Comparison of ENCODE assay signal across 14 cellular contexts in the genomic region with DNA sequence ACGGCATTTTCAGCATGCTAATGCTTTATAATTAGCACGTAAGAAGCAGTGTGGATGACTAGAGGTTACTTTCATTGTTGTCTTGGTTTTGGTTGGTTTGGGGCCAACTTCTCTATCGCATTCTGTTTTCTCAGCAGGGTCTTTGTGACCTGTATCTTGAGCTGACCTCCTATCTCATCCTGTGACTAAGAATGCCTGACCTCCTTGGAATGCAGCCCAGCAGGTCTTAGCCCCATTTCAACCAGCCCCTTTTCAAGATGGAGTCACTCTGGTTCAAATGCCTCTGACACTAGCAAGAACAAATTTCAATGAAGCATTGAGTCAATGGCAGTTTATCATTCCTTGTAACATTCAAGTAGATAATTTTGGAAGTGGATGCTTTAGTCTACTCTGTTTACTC.
A peak's percentile ranks its signal among the peaks of the same experiment; 100 is the strongest.
DNase-seq lines count a peak whose midpoint lies in the region; ATAC-seq and TF ChIP-seq lines count a peak whose summit lies in the region.
"Had no signal": no experiment of that assay in that cellular context is flagged by ENCODE, and none has a peak within 500 bp of the region (broad histone marks: within the 10 kb centered on the region; RNA-seq: fewer than 3 reads in every experiment).

No MANE protein-coding gene starts in this region.

- no peak overlapping the region for H3K9ac ChIP-seq in BLaER1 treated with 17β-estradiol and CSF1 and Interleukin-3, amounts not matched to agents 10 nM and 100 nM
- no peak overlapping the region for H3K9ac ChIP-seq in trophoblast cell (ENCODE audit: low read length)
- H3K9ac ChIP-seq: GM23248 had no signal

- H3K9me3 ChIP-seq in BLaER1 treated with 17β-estradiol and CSF1 and Interleukin-3, amounts not matched to agents 10 nM and 100 nM (replicated peaks in 1 of 11), result no peaks in the 10 kb centered on the region
- H3K9me3 ChIP-seq in trophoblast cell (ENCODE audit: insufficient read depth, low read depth, low read length), result no peaks in the 10 kb centered on the region
- H3K9me3 ChIP-seq in gastroesophageal sphincter, result no peaks in the 10 kb centered on the region
- H3K9me3 ChIP-seq: BE2C, Caco-2 had no signal

- peaks cover 42% of the 10 kb centered on the region for H3K4me1 Mint-ChIP-seq in WTC11
- no peaks in the 10 kb centered on the region for H3K4me1 Mint-ChIP-seq in activated CD8-positive, alpha-beta memory T cell treated with anti-CD3 and anti-CD28 coated beads, Interleukin-2, amount 10 ng/mL, durations not matched to agents 7 days and 5 days
- H3K4me1 Mint-ChIP-seq: CD8-positive, alpha-beta memory T cell had no signal

- TF ChIP-seq EP300 in gastroesophageal sphincter (IDR thresholded peaks at IDR 0.05), result no peak

- H3K14ac ChIP-seq in trophoblast cell (ENCODE audit: low read length), result no peak overlapping the region

- TF ChIP-seq POLR2A in gastroesophageal sphincter (IDR thresholded peaks at IDR 0.05), result no peak

- H2BK120ac ChIP-seq in trophoblast cell (ENCODE audit: insufficient read depth, low read length, poor library complexity), result no peak overlapping the region

- no peaks in the 10 kb centered on the region for H3K79me2 ChIP-seq in trophoblast cell (ENCODE audit: control insufficient read depth, insufficient read depth, low read length, poor library complexity)

- H3K27ac ChIP-seq in BLaER1 treated with 17β-estradiol and CSF1 and Interleukin-3, amounts not matched to agents 10 nM and 100 nM, result no peak overlapping the region
- H3K27ac ChIP-seq in trophoblast cell (ENCODE audit: low read depth, low read length) (no peak overlapping the region), gastroesophageal sphincter (no peak overlapping the region)
- H3K27ac ChIP-seq: GM23248 had no signal

- H3K79me1 ChIP-seq in trophoblast cell (ENCODE audit: low read length), result no peaks in the 10 kb centered on the region

- no peak overlapping the region for H3K27ac Mint-ChIP-seq in WTC11
- no peak overlapping the region for H3K27ac Mint-ChIP-seq in activated CD8-positive, alpha-beta memory T cell treated with anti-CD3 and anti-CD28 coated beads, Interleukin-2, amount 10 ng/mL, durations not matched to agents 7 days and 5 days
- H3K27ac Mint-ChIP-seq: CD8-positive, alpha-beta memory T cell had no signal

- no peak overlapping the region for H2BK12ac ChIP-seq in trophoblast cell (ENCODE audit: low read length)

- no peak overlapping the region for H2AK5ac ChIP-seq in trophoblast cell (ENCODE audit: low read length)

- H3K27me3 Mint-ChIP-seq in WTC11 (ENCODE audit: low read depth), result no peaks in the 10 kb centered on the region; the same call in 1 of the 2 replicates
- H3K27me3 Mint-ChIP-seq in activated CD8-positive, alpha-beta memory T cell treated with anti-CD3 and anti-CD28 coated beads, Interleukin-2, amount 10 ng/mL, durations not matched to agents 7 days and 5 days, result peaks cover 14% of the 10 kb centered on the region

- no peaks in the 10 kb centered on the region for H4K20me1 ChIP-seq in BLaER1 treated with 17β-estradiol and CSF1 and Interleukin-3, amounts not matched to agents 10 nM and 100 nM

- H3K4ac ChIP-seq in trophoblast cell (ENCODE audit: low read depth, low read length), result no peak overlapping the region

- no peak for TF ChIP-seq CTCF in WTC11 (IDR thresholded peaks at IDR 0.05)
- TF ChIP-seq CTCF in gastroesophageal sphincter (IDR thresholded peaks at IDR 0.05), result no peak

- H3K4me1 ChIP-seq in BLaER1 treated with 17β-estradiol and CSF1 and Interleukin-3, amounts not matched to agents 10 nM and 100 nM, result peaks cover 22 to 29% (median 25%) of the 10 kb centered on the region in 10 experiments
- peaks cover 15 to 18% of the 10 kb centered on the region in 2 experiments for H3K4me1 ChIP-seq in trophoblast cell (ENCODE audit: control insufficient read depth in 1 of 2, insufficient read depth in 2 of 2, low read length in 2 of 2)
- peaks cover 0 to 8% (median 0%) of the 10 kb centered on the region in 3 donors for H3K4me1 ChIP-seq in gastroesophageal sphincter
- H3K4me1 ChIP-seq: BE2C had no signal

- H3K9me3 Mint-ChIP-seq in WTC11, result peaks cover 4% of the 10 kb centered on the region
- no peaks in the 10 kb centered on the region for H3K9me3 Mint-ChIP-seq in activated CD8-positive, alpha-beta memory T cell treated with anti-CD3 and anti-CD28 coated beads, Interleukin-2, amount 10 ng/mL, durations not matched to agents 7 days and 5 days (ENCODE audit: low read depth)

- no peak overlapping the region for H2AFZ ChIP-seq in trophoblast cell (ENCODE audit: insufficient read depth, low read length, poor library complexity)
- H2AFZ ChIP-seq: GM23248 had no signal

- H3K27me3 ChIP-seq in BLaER1 treated with 17β-estradiol and CSF1 and Interleukin-3, amounts not matched to agents 10 nM and 100 nM, result no peaks in the 10 kb centered on the region
- H3K27me3 ChIP-seq in trophoblast cell (ENCODE audit: insufficient read depth, low read length) (no peaks in the 10 kb centered on the region), gastroesophageal sphincter (peaks cover 8% of the 10 kb centered on the region)
- H3K27me3 ChIP-seq: BE2C had no signal

- no peak overlapping the region for H3K23ac ChIP-seq in trophoblast cell (ENCODE audit: low read length)

- H3K4me2 ChIP-seq in BLaER1 treated with 17β-estradiol and CSF1 and Interleukin-3, amounts not matched to agents 10 nM and 100 nM, result peak overlapping the region in 7 of 11 experiments; percentile 79 to 96 (median 84); a peak in 10 of 22 replicates
- H3K4me2 ChIP-seq in trophoblast cell (ENCODE audit: low read length), result no peak overlapping the region

- H4K12ac ChIP-seq in trophoblast cell (ENCODE audit: low read depth, low read length), result no peak overlapping the region

- no peak overlapping the region for H3K18ac ChIP-seq in trophoblast cell (ENCODE audit: low read length)

- CTCF ChIA-PET in WTC11 (lab: Charles Lee), result no interaction called here
- CTCF ChIA-PET in activated CD8-positive, alpha-beta memory T cell treated with anti-CD3 and anti-CD28 coated beads, Interleukin-2, amount 10 ng/mL, durations not matched to agents 7 days and 5 days (lab: Charles Lee), result no interaction called here

- ATAC-seq in WTC11, result no peak
- ATAC-seq in gastroesophageal sphincter, result no peak
- ATAC-seq in activated CD8-positive, alpha-beta memory T cell treated with anti-CD3 and anti-CD28 coated beads, Interleukin-2, amount 10 ng/mL, durations not matched to agents 7 days and 5 days, result no peak

- POLR2A ChIA-PET in WTC11 (lab: Charles Lee), result no interaction called here

- DNase-seq in WTC11 (ENCODE audit: low spot score) (no peak), islet precursor cell (peak; percentile 57), trophoblast cell (peak; percentile 79 to 93)
- DNase-seq in activated CD4-positive, CD25-positive, alpha-beta regulatory T cell treated with anti-CD3 and anti-CD28 coated beads, Interleukin-2, amount 50 U/mL, for 72 hours, result no peak
- DNase-seq in activated CD8-positive, alpha-beta memory T cell treated with anti-CD3 and anti-CD28 coated beads, Interleukin-2, amount 10 ng/mL, durations not matched to agents 7 days and 5 days, result no peak
- DNase-seq: BE2C; CD8-positive, alpha-beta memory T cell; DND-41; GF-D8; GM23248; H9 had no signal

- no peaks in the 10 kb centered on the region for H3K36me3 Mint-ChIP-seq in WTC11
- no peaks in the 10 kb centered on the region for H3K36me3 Mint-ChIP-seq in activated CD8-positive, alpha-beta memory T cell treated with anti-CD3 and anti-CD28 coated beads, Interleukin-2, amount 10 ng/mL, durations not matched to agents 7 days and 5 days
- H3K36me3 Mint-ChIP-seq: CD8-positive, alpha-beta memory T cell had no signal

- H3K4me3 Mint-ChIP-seq in WTC11, result no peak overlapping the region
- H3K4me3 Mint-ChIP-seq in activated CD8-positive, alpha-beta memory T cell treated with anti-CD3 and anti-CD28 coated beads, Interleukin-2, amount 10 ng/mL, durations not matched to agents 7 days and 5 days, result no peak overlapping the region
- H3K4me3 Mint-ChIP-seq: CD8-positive, alpha-beta memory T cell; H9 had no signal

- no peak overlapping the region for H3K4me3 ChIP-seq in BLaER1 treated with 17β-estradiol and CSF1 and Interleukin-3, amounts not matched to agents 10 nM and 100 nM
- H3K4me3 ChIP-seq in trophoblast cell (ENCODE audit: low read depth, low read length) (no peak overlapping the region), gastroesophageal sphincter (no peak overlapping the region)
- H3K4me3 ChIP-seq: GM23248 had no signal

- no peak overlapping the region for H4K8ac ChIP-seq in trophoblast cell (ENCODE audit: low read depth, low read length)

- no peak overlapping the region for H4K91ac ChIP-seq in trophoblast cell (ENCODE audit: low read depth, low read length)

- no peak overlapping the region for H2BK5ac ChIP-seq in trophoblast cell (ENCODE audit: low read depth, low read length, poor library complexity)

- WGBS in trophoblast cell (ENCODE audit: extremely low coverage, insufficient coverage, insufficient read length), result no CpG with 5 or more reads among the region's 3 CpGs
- WGBS in gastroesophageal sphincter (ENCODE audit: low coverage in 1 of 2), 2 donors, result 80 to 84% methylated on average over 1 to 2 of the region's 3 CpGs

- no peaks in the 10 kb centered on the region for H3K36me3 ChIP-seq in BLaER1 treated with 17β-estradiol and CSF1 and Interleukin-3, amounts not matched to agents 10 nM and 100 nM
- no peaks in the 10 kb centered on the region for H3K36me3 ChIP-seq in trophoblast cell (ENCODE audit: control insufficient read depth in 1 of 2, insufficient read depth in 2 of 2, low read length in 2 of 2)
- no peaks in the 10 kb centered on the region for H3K36me3 ChIP-seq in gastroesophageal sphincter
- H3K36me3 ChIP-seq: BE2C had no signal

TF ChIP-seq in WTC11, 78 proteins besides CTCF, POLR2A, EP300 and RAD21 (continues in another document):
- TF ChIP-seq TCF7 (CRISPR knock-in tag; IDR thresholded peaks at IDR 0.05; ENCODE audit: low read depth) (no peak), EMX1 (CRISPR knock-in tag; IDR thresholded peaks at IDR 0.05) (0 out of 2 replicates have a peak, but pooled peaks have one; percentile 46), ZSCAN18 (CRISPR knock-in tag; IDR thresholded peaks at IDR 0.05) (peak; percentile 96)

Comparison
In these comparisons a context has a peak if more than half of its experiments do, and no peak if none do; other contexts are left out.
1. DNase-seq: peak in islet precursor cell (single experiment) and trophoblast cell (2 of 2); none in WTC11 (single experiment), activated CD4-positive, CD25-positive, alpha-beta regulatory T cell treated with anti-CD3 and anti-CD28 coated beads, Interleukin-2, amount 50 U/mL, for 72 hours (single experiment) and activated CD8-positive, alpha-beta memory T cell treated with anti-CD3 and anti-CD28 coated beads, Interleukin-2, amount 10 ng/mL, durations not matched to agents 7 days and 5 days (single experiment).